9 cellular contexts compared by ENCODE assay signal in genomic region chr6:95866732-95867131, GRCh38.
DNase-seq lines count a peak whose midpoint lies in the region; ATAC-seq and TF ChIP-seq lines count a peak whose summit lies in the region.
"Had no signal": no experiment of that assay in that cellular context is flagged by ENCODE, and none has a peak within 500 bp of the region (broad histone marks: within the 10 kb centered on the region; RNA-seq: fewer than 3 reads in every experiment).

No MANE protein-coding gene starts in this region.

- no peaks in the 10 kb centered on the region for H3K27me3 Mint-ChIP-seq in natural killer cell (ENCODE audit: low read depth in 2 of 2)

- intact Hi-C loops in natural killer cell (cut with micrococcal nuclease): no loop called here

- TF ChIP-seq CTCF in foreskin keratinocyte (conservative IDR thresholded peaks at IDR 0.05) (peak; percentile 28), natural killer cell (IDR thresholded peaks at IDR 0.05) (no peak)

- no peak overlapping the region for H3K27ac Mint-ChIP-seq in natural killer cell
- H3K27ac Mint-ChIP-seq: activated T-helper 17 cell treated with anti-CD3 and anti-CD28 coated beads, Interleukin-2, amount 50 U/mL, for 72 hours had no signal

- H3K4me3 Mint-ChIP-seq in natural killer cell: no peak overlapping the region
- H3K4me3 Mint-ChIP-seq: activated T-helper 17 cell treated with anti-CD3 and anti-CD28 coated beads, Interleukin-2, amount 50 U/mL, for 72 hours had no signal

- H3K36me3 Mint-ChIP-seq in natural killer cell: no peaks in the 10 kb centered on the region

- H3K4me1 ChIP-seq in foreskin keratinocyte: no peaks in the 10 kb centered on the region

- ATAC-seq in GM21786 (IDR thresholded peaks at IDR 0.05; ENCODE audit: unreplicated experiment): peak; percentile 56
- no peak for ATAC-seq in foreskin keratinocyte
- ATAC-seq in HG03039 (IDR thresholded peaks at IDR 0.05; ENCODE audit: unreplicated experiment): no peak
- ATAC-seq in natural killer cell: no peak
- ATAC-seq in HG02884 (IDR thresholded peaks at IDR 0.05; ENCODE audit: unreplicated experiment): no peak
- ATAC-seq: activated T-helper 17 cell treated with anti-CD3 and anti-CD28 coated beads, Interleukin-2, amount 50 U/mL, for 72 hours had no signal

- peaks cover 4 to 8% of the 10 kb centered on the region in 2 donors for H3K9me3 Mint-ChIP-seq in natural killer cell
- H3K9me3 Mint-ChIP-seq: activated T-helper 17 cell treated with anti-CD3 and anti-CD28 coated beads, Interleukin-2, amount 50 U/mL, for 72 hours had no signal

- H3K27me3 ChIP-seq in foreskin keratinocyte: no peaks in the 10 kb centered on the region

- H3K4me1 Mint-ChIP-seq in natural killer cell: no peaks in the 10 kb centered on the region
- H3K4me1 Mint-ChIP-seq: activated T-helper 17 cell treated with anti-CD3 and anti-CD28 coated beads, Interleukin-2, amount 50 U/mL, for 72 hours had no signal

- H3K27ac ChIP-seq in foreskin keratinocyte: no peak overlapping the region

- DNase-seq in Ammon's horn (ENCODE audit: low spot score) (peak; percentile 14), NCI-H526 treated with DMSO at 0.1 percent for 48 hours (lab: John Stamatoyannopoulos, UW) (peak; percentile 8), foreskin keratinocyte (peak in 1 of 2 donors; percentile 3), natural killer cell (no peak)
- DNase-seq in activated naive CD4-positive, alpha-beta T cell treated with Interleukin-2 at 50 U/mL for 16 hours: no peak

Comparison
In these comparisons a context has a peak if more than half of its experiments do, and no peak if none do; other contexts are left out.
1. DNase-seq: peak in Ammon's horn (single experiment) and NCI-H526 treated with DMSO at 0.1 percent for 48 hours (single experiment); none in natural killer cell (single experiment) and activated naive CD4-positive, alpha-beta T cell treated with Interleukin-2 at 50 U/mL for 16 hours (single experiment).